1 cellular context compared by ENCODE assay signal in the genomic region with DNA sequence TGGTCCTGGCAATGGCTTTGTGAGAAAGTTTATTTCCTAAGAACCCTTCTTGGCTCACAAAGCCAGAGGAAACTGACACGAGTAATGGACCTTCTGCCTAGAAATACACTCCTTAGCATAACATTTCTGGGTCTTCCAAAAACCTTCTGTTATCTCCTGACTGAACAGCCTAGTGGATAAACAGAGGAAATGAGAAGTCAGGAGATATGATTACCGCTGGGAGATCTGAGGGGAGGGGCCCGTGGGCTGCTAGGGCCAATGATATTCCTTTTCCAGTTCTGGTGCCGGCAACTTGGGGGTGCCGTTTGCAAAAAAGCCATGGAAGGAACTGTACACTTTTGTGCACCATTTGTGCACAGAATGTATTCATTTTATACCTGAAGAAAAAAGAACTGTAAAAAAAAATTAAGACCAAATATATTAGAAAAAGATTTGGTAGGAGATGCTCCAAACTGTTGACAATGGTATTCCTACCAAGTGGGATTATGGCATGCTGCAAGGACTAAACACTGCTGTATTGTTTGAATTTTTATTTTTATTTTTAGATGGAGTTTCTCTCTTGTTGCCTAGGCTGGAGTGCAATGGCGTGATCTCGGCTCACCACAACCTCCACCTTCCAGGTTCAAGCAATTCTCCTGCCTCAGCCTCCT.
TF ChIP-seq lines count a peak whose summit lies in the region.

No MANE protein-coding gene starts in this region.

TF ChIP-seq in SK-N-SH, 30 proteins besides CTCF, POLR2A, EP300 and RAD21 (continued from another document):
- TF ChIP-seq, protein P1, sequence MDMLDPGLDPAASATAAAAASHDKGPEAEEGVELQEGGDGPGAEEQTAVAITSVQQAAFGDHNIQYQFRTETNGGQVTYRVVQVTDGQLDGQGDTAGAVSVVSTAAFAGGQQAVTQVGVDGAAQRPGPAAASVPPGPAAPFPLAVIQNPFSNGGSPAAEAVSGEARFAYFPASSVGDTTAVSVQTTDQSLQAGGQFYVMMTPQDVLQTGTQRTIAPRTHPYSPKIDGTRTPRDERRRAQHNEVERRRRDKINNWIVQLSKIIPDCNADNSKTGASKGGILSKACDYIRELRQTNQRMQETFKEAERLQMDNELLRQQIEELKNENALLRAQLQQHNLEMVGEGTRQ (IDR thresholded peaks at IDR 0.05; ENCODE audit: borderline replicate concordance, low read depth, low read length) = no peak
- TF ChIP-seq RFX5 (IDR thresholded peaks at IDR 0.05; ENCODE audit: low read length) (no peak), TAF1 (IDR thresholded peaks at IDR 0.05; ENCODE audit: borderline replicate concordance, low read depth, low read length) (no peak), NRF1 (IDR thresholded peaks at IDR 0.05; ENCODE audit: low read depth, low read length) (no peak), TEAD4 (IDR thresholded peaks at IDR 0.05; ENCODE audit: borderline replicate concordance, insufficient read depth) (no peak), IRF3 (IDR thresholded peaks at IDR 0.05; ENCODE audit: low read depth, low read length) (no peak), ELF1 (IDR thresholded peaks at IDR 0.05) (no peak), FOXJ3 (CRISPR knock-in tag; IDR thresholded peaks at IDR 0.05) (no peak), POLR2AphosphoS5 (IDR thresholded peaks at IDR 0.05; ENCODE audit: low read depth, low read length) (no peak), GABPA (IDR thresholded peaks at IDR 0.05; ENCODE audit: low read depth) (no peak), MEF2A (IDR thresholded peaks at IDR 0.05; ENCODE audit: borderline replicate concordance, low read depth) (no peak), FOSL2 (IDR thresholded peaks at IDR 0.05; ENCODE audit: borderline replicate concordance, low read depth) (no peak), GATA2 (CRISPR knock-in tag; IDR thresholded peaks at IDR 0.05) (no peak)
- TF ChIP-seq, protein P2, sequence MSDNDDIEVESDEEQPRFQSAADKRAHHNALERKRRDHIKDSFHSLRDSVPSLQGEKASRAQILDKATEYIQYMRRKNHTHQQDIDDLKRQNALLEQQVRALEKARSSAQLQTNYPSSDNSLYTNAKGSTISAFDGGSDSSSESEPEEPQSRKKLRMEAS (IDR thresholded peaks at IDR 0.05; ENCODE audit: low read depth) = no peak
- TF ChIP-seq, protein P3, sequence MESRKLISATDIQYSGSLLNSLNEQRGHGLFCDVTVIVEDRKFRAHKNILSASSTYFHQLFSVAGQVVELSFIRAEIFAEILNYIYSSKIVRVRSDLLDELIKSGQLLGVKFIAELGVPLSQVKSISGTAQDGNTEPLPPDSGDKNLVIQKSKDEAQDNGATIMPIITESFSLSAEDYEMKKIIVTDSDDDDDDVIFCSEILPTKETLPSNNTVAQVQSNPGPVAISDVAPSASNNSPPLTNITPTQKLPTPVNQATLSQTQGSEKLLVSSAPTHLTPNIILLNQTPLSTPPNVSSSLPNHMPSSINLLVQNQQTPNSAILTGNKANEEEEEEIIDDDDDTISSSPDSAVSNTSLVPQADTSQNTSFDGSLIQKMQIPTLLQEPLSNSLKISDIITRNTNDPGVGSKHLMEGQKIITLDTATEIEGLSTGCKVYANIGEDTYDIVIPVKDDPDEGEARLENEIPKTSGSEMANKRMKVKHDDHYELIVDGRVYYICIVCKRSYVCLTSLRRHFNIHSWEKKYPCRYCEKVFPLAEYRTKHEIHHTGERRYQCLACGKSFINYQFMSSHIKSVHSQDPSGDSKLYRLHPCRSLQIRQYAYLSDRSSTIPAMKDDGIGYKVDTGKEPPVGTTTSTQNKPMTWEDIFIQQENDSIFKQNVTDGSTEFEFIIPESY (IDR thresholded peaks at IDR 0.05; ENCODE audit: borderline replicate concordance, low read depth) = no peak
